In the genomic region with DNA sequence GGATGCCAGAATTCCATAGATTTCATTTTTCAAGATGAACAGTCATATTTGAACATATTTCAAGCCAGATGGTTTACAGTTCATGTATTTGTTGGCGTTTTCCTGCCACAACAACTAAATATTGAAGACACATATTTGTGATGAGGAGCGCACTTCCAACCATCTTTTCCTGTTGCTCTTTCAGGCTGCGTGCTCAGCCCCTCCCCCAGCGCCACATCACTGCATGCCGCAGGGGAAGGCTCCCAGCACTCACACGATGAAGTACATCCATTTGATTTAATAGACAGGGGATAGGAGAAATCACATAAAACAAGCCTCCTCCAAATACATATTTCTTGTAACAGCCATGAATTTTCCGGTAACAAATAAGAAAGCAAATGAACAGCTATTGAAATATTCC, we compare ENCODE assay signal across 1 cellular context.
TF ChIP-seq lines count a peak whose summit lies in the region.

No MANE protein-coding gene starts in this region.

TF ChIP-seq in WTC11, 78 proteins besides CTCF, POLR2A, EP300 and RAD21 (continued from another document):
- TF ChIP-seq, protein P1, sequence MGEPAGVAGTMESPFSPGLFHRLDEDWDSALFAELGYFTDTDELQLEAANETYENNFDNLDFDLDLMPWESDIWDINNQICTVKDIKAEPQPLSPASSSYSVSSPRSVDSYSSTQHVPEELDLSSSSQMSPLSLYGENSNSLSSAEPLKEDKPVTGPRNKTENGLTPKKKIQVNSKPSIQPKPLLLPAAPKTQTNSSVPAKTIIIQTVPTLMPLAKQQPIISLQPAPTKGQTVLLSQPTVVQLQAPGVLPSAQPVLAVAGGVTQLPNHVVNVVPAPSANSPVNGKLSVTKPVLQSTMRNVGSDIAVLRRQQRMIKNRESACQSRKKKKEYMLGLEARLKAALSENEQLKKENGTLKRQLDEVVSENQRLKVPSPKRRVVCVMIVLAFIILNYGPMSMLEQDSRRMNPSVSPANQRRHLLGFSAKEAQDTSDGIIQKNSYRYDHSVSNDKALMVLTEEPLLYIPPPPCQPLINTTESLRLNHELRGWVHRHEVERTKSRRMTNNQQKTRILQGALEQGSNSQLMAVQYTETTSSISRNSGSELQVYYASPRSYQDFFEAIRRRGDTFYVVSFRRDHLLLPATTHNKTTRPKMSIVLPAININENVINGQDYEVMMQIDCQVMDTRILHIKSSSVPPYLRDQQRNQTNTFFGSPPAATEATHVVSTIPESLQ (CRISPR knock-in tag; IDR thresholded peaks at IDR 0.05) = no peak
- no peak for TF ChIP-seq CREB1 (CRISPR knock-in tag; IDR thresholded peaks at IDR 0.05)
TF ChIP-seq in WTC11: peak in this region for 0.
